8 cellular contexts compared by ENCODE assay signal in genomic region chr2:65432227-65433190, GRCh38. TPM values are rescaled to one million over a fixed set of nuclear protein-coding genes. Genes with fewer than 3 reads are reported as not detected.
DNase-seq lines count a peak whose midpoint lies in the region; ATAC-seq and TF ChIP-seq lines count a peak whose summit lies in the region.

Gene SPRED2 (minus strand): TSS chr2:65432599. CDS start chr2:65431987, 612 bp downstream.

- no peaks in the 10 kb centered on the region for H3K36me3 Mint-ChIP-seq in nephron progenitor cell (ENCODE audit: low read depth)

- H3K9me3 ChIP-seq in Loucy (ENCODE audit: insufficient read depth, low read depth, low read length) (no peaks in the 10 kb centered on the region), subcutaneous abdominal adipose tissue (ENCODE audit: control insufficient read depth in 5 of 5, low read length in 5 of 5) (no peaks in the 10 kb centered on the region)

- H3K9me3 Mint-ChIP-seq in nephron progenitor cell: no peaks in the 10 kb centered on the region

- H4K20me1 ChIP-seq in Loucy (ENCODE audit: insufficient read depth, low read length, poor library complexity, severe bottlenecking): peaks cover 18% of the 10 kb centered on the region

- peaks cover 7% of the 10 kb centered on the region; the same call in 1 of the 2 replicates for H3F3A ChIP-seq in Loucy (ENCODE audit: low read depth)

- peak; percentile 23 for ATAC-seq in GM21737 (IDR thresholded peaks at IDR 0.05; ENCODE audit: unreplicated experiment)

- peaks cover 13% of the 10 kb centered on the region for H3K27me3 Mint-ChIP-seq in nephron progenitor cell (ENCODE audit: low read depth, poor library complexity)

- H3K79me2 ChIP-seq in Loucy (ENCODE audit: insufficient read depth, low read length): peaks cover 28% of the 10 kb centered on the region

- no peaks in the 10 kb centered on the region for H3K9me2 ChIP-seq in Loucy (replicated peaks; ENCODE audit: low read depth, low read length)

- peak within 1 kb of the TSS; percentile 81 for H3K4me3 ChIP-seq in Loucy (ENCODE audit: low read length, poor library complexity, severe bottlenecking)
- H3K4me3 ChIP-seq in fibroblast of villous mesenchyme (ENCODE audit: low read depth, low read length): peak within 1 kb of the TSS; percentile 90
- H3K4me3 ChIP-seq in subcutaneous abdominal adipose tissue (ENCODE audit: low read depth in 1 of 5, low read length in 5 of 5): peak within 1 kb of the TSS; percentile 76 to 94 (median 77)

- DNase-seq in D341Med (ENCODE audit: low spot score) (peak; percentile 79), fibroblast of villous mesenchyme (ENCODE audit: low read depth) (peak; percentile 98), nephron progenitor cell (peak; percentile 88)
- DNase-seq in activated gamma-delta T cell treated with anti-CD3 and anti-CD28 coated beads, Interleukin-2, amount 50 U/mL, for 16 hours (ENCODE audit: low read depth): peak; percentile 42

- peak within 1 kb of the TSS; percentile 95 for H3K4me3 Mint-ChIP-seq in nephron progenitor cell

- peaks cover 42% of the 10 kb centered on the region for H3K4me1 Mint-ChIP-seq in nephron progenitor cell

- peak within 1 kb of the TSS; percentile 86 for H2AFZ ChIP-seq in Loucy (ENCODE audit: low read length)

- H3K27ac Mint-ChIP-seq in nephron progenitor cell: peak within 1 kb of the TSS; percentile 97

- H3K4me2 ChIP-seq in Loucy (ENCODE audit: low read depth, low read length, poor library complexity, severe bottlenecking): peak within 1 kb of the TSS; percentile 74

- H3K27me3 ChIP-seq in Loucy (ENCODE audit: insufficient read depth, low read length, poor library complexity, severe bottlenecking) (no peaks in the 10 kb centered on the region), subcutaneous abdominal adipose tissue (ENCODE audit: control insufficient read depth in 5 of 5, insufficient read depth in 4 of 5, low read length in 5 of 5) (no peaks in the 10 kb centered on the region)

- H3K27ac ChIP-seq in subcutaneous abdominal adipose tissue (ENCODE audit: low read depth, low read length): peak within 1 kb of the TSS; percentile 90

- H3K36me3 ChIP-seq in Loucy (ENCODE audit: insufficient read depth, low read length) (no peaks in the 10 kb centered on the region), subcutaneous abdominal adipose tissue (ENCODE audit: control insufficient read depth in 5 of 5, insufficient read depth in 5 of 5, low read length in 5 of 5) (no peaks in the 10 kb centered on the region)

- TF ChIP-seq CTCF in Loucy (conservative IDR thresholded peaks at IDR 0.05; ENCODE audit: low read length) (no peak), fibroblast of villous mesenchyme (IDR thresholded peaks at IDR 0.05; ENCODE audit: insufficient read depth, low read depth, low read length) (no peak), nephron progenitor cell (IDR thresholded peaks at IDR 0.05) (no peak)

- H3K4me1 ChIP-seq in Loucy (ENCODE audit: insufficient read depth, low read length, poor library complexity, severe bottlenecking): peaks cover 19% of the 10 kb centered on the region
- peaks cover 0 to 49% (median 35%) of the 10 kb centered on the region in 5 donors for H3K4me1 ChIP-seq in subcutaneous abdominal adipose tissue (ENCODE audit: control insufficient read depth in 5 of 5, insufficient read depth in 5 of 5, low read length in 5 of 5)

- H3K9ac ChIP-seq in Loucy (ENCODE audit: low read depth, low read length, poor library complexity, severe bottlenecking) (peak within 1 kb of the TSS; percentile 74), subcutaneous abdominal adipose tissue (ENCODE audit: low read length in 5 of 5) (peak within 1 kb of the TSS in 4 of 5 donors; percentile 72 to 85 (median 75))

- 0 out of 2 replicates have a peak, but pooled peaks have one; percentile 15 for TF ChIP-seq POLR2A in Raji (IDR thresholded peaks at IDR 0.05; ENCODE audit: insufficient read depth, low read depth, low read length)

RNA-seq across cellular contexts. Expression of gene SPRED2, which starts in this region (rescaled TPM):
- total RNA-seq in fibroblast of villous mesenchyme: 9.5 and 10.0 TPM in 2 replicates

Comparison
In these comparisons a context has a peak if more than half of its experiments do, and no peak if none do; other contexts are left out.
1. Peak in every context shown above with its lines: DNase-seq, ATAC-seq, H3K4me3 ChIP-seq and H3K27ac ChIP-seq.
2. DNase-seq: peak in every context shown above with its lines; median percentile 98 in fibroblast of villous mesenchyme; 88 in nephron progenitor cell; 79 in D341Med; 42 in activated gamma-delta T cell treated with anti-CD3 and anti-CD28 coated beads, Interleukin-2, amount 50 U/mL, for 16 hours.